14 cellular contexts compared by ENCODE assay signal in genomic region chr18:28019425-28020108, GRCh38.
"Had no signal": no experiment of that assay in that cellular context is flagged by ENCODE, and none has a peak within 500 bp of the region (broad histone marks: within the 10 kb centered on the region; RNA-seq: fewer than 3 reads in every experiment).

No MANE protein-coding gene starts in this region.

- H3K9me3 Mint-ChIP-seq: endodermal cell had no signal

- DNase-seq: activated CD4-positive, alpha-beta T cell treated with anti-CD3 and anti-CD28 coated beads, Interleukin-2, amount 10 ng/mL, durations not matched to agents 7 days and 5 days; activated CD4-positive, CD25-positive, alpha-beta regulatory T cell; activated naive CD4-positive, alpha-beta T cell treated with anti-CD3 and anti-CD28 coated beads, Interleukin-2, amount 10 ng/mL, durations not matched to agents 7 days and 5 days; activated T-cell treated with anti-CD3 and anti-CD28 coated beads for 4 hours; amniotic stem cell; brain microvascular endothelial cell; cerebellar nuclear complex; dermis blood vessel endothelial cell; endodermal cell; mesenchymal stem cell; stimulated activated CD4-positive, alpha-beta T cell treated with anti-CD3 and anti-CD28 coated beads, Interleukin-4, amount 100 ng/mL, for 4 hours; stomach had no signal

- H3K27me3 Mint-ChIP-seq: activated CD4-positive, alpha-beta T cell treated with anti-CD3 and anti-CD28 coated beads, Interleukin-2, amount 10 ng/mL, durations not matched to agents 7 days and 5 days; activated naive CD4-positive, alpha-beta T cell treated with anti-CD3 and anti-CD28 coated beads, Interleukin-2, amount 10 ng/mL, durations not matched to agents 7 days and 5 days; natural killer cell treated with Interleukin-12 subunit alpha and Interleukin-12 subunit beta and Interleukin-15 and Interleukin-18, amount 100 ng/mL, for 72 hours had no signal

- H3K36me3 Mint-ChIP-seq: activated naive CD4-positive, alpha-beta T cell treated with anti-CD3 and anti-CD28 coated beads, Interleukin-2, amount 10 ng/mL, durations not matched to agents 7 days and 5 days; natural killer cell treated with Interleukin-12 subunit alpha and Interleukin-12 subunit beta and Interleukin-15 and Interleukin-18, amount 100 ng/mL, for 72 hours had no signal

- H3K4me3 Mint-ChIP-seq: activated CD4-positive, alpha-beta T cell treated with anti-CD3 and anti-CD28 coated beads, Interleukin-2, amount 10 ng/mL, durations not matched to agents 7 days and 5 days; activated naive CD4-positive, alpha-beta T cell treated with anti-CD3 and anti-CD28 coated beads, Interleukin-2, amount 10 ng/mL, durations not matched to agents 7 days and 5 days; endodermal cell; natural killer cell treated with Interleukin-12 subunit alpha and Interleukin-12 subunit beta and Interleukin-15 and Interleukin-18, amount 100 ng/mL, for 72 hours had no signal

- H3K4me1 Mint-ChIP-seq: activated CD4-positive, alpha-beta T cell treated with anti-CD3 and anti-CD28 coated beads, Interleukin-2, amount 10 ng/mL, durations not matched to agents 7 days and 5 days; activated naive CD4-positive, alpha-beta T cell treated with anti-CD3 and anti-CD28 coated beads, Interleukin-2, amount 10 ng/mL, durations not matched to agents 7 days and 5 days had no signal

- H3K27ac Mint-ChIP-seq: activated CD4-positive, alpha-beta T cell treated with anti-CD3 and anti-CD28 coated beads, Interleukin-2, amount 10 ng/mL, durations not matched to agents 7 days and 5 days; activated naive CD4-positive, alpha-beta T cell treated with anti-CD3 and anti-CD28 coated beads, Interleukin-2, amount 10 ng/mL, durations not matched to agents 7 days and 5 days; activated T-helper 2 cell treated with anti-CD3 and anti-CD28 coated beads, Interferon-gamma antibody, Interleukin-2, Interleukin-4, amounts not matched to agents 10 μg/mL and 5 μg/mL and 100 μg/mL, durations not matched to agents 14 hours and 24 hours and 36 hours; endodermal cell; natural killer cell treated with Interleukin-12 subunit alpha and Interleukin-12 subunit beta and Interleukin-15 and Interleukin-18, amount 100 ng/mL, for 72 hours had no signal
